ENCODE assay signal across 17 cellular contexts in the genomic region with DNA sequence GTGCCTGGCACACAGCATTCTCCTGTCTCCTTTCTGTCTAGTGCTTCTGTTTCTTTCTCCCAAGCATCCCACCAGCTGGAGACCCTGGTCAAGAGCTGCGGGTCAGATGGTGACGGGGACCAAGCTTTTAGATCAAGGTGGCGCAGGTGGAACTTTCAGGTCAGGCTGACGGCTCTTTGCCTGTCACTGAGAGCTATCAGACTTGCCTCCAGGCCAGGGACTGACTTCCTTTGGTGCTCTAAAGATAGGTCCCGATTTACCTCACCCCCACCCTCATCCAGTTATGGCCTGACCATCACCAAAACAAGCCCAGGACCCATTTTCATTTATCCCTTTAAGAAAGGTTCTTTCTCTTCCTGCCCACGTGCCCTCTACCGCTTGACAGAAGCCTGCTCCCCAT. TPM values are rescaled to one million over a fixed set of nuclear protein-coding genes. Genes with fewer than 3 reads are reported as not detected.
DNase-seq lines count a peak whose midpoint lies in the region; ATAC-seq and TF ChIP-seq lines count a peak whose summit lies in the region.
"Had no signal": no experiment of that assay in that cellular context is flagged by ENCODE, and none has a peak within 500 bp of the region (broad histone marks: within the 10 kb centered on the region; RNA-seq: fewer than 3 reads in every experiment).

No MANE protein-coding gene starts in this region.

- no peaks in the 10 kb centered on the region for H3K9me3 Mint-ChIP-seq in activated B cell treated with CpG ODN at 0.5 μM for 24 hours
- peaks cover 0 to 3% of the 10 kb centered on the region in 2 donors for H3K9me3 Mint-ChIP-seq in stimulated activated naive B cell treated with anti-CD40 and anti-IgM and Interleukin-4, amounts not matched to agents 10 μg/mL and 1 μg/mL and 100 μg/mL, for 72 hours
- H3K9me3 Mint-ChIP-seq: activated CD4-positive, alpha-beta T cell treated with anti-CD3 and anti-CD28 coated beads, Interleukin-2, amount 10 ng/mL, durations not matched to agents 7 days and 5 days had no signal

- no peak overlapping the region for H3K4me3 ChIP-seq in IMR-90 (ENCODE audit: insufficient read depth, low read depth, low read length)
- H3K4me3 ChIP-seq in lower lobe of right lung: no peak overlapping the region
- H3K4me3 ChIP-seq: adrenal gland had no signal

- H3K4me3 Mint-ChIP-seq in activated B cell treated with CpG ODN at 0.5 μM for 24 hours: no peak overlapping the region
- H3K4me3 Mint-ChIP-seq in stimulated activated naive B cell treated with anti-CD40 and anti-IgM and Interleukin-4, amounts not matched to agents 10 μg/mL and 1 μg/mL and 100 μg/mL, for 72 hours: no peak overlapping the region
- H3K4me3 Mint-ChIP-seq: activated CD4-positive, alpha-beta T cell treated with anti-CD3 and anti-CD28 coated beads, Interleukin-2, amount 10 ng/mL, durations not matched to agents 7 days and 5 days had no signal

- H4K91ac ChIP-seq in IMR-90 (ENCODE audit: insufficient read depth, low read depth, low read length): peak overlapping the region; percentile 37

- H2BK20ac ChIP-seq in IMR-90 (ENCODE audit: low read depth, low read length): peak overlapping the region; percentile 59

- dilution Hi-C loops in IMR-90 (cut with HindIII; ENCODE audit: low sequenced_read_pairs, unreplicated experiment): no loop called here

- in situ Hi-C loops in IMR-90 (cut with MboI; ENCODE audit: low sequenced_read_pairs): no loop called here

- peak overlapping the region; percentile 78; the same call in 2 of the 3 replicates for H2BK15ac ChIP-seq in IMR-90 (ENCODE audit: low read depth, low read length)

- intact Hi-C loops in IMR-90 (cut with micrococcal nuclease) (no loop called here), activated B cell treated with CpG ODN at 0.5 μM for 24 hours (cut with micrococcal nuclease) (no loop called here), lower lobe of right lung (cut with DNase I) (no loop called here)

- H3K27ac Mint-ChIP-seq in activated B cell treated with CpG ODN at 0.5 μM for 24 hours: peak overlapping the region; percentile 41
- H3K27ac Mint-ChIP-seq in stimulated activated naive B cell treated with anti-CD40 and anti-IgM and Interleukin-4, amounts not matched to agents 10 μg/mL and 1 μg/mL and 100 μg/mL, for 72 hours: peak overlapping the region; percentile 65
- H3K27ac Mint-ChIP-seq: activated CD4-positive, alpha-beta T cell treated with anti-CD3 and anti-CD28 coated beads, Interleukin-2, amount 10 ng/mL, durations not matched to agents 7 days and 5 days had no signal

- H3K18ac ChIP-seq in IMR-90 (ENCODE audit: low read depth, low read length): peak overlapping the region; percentile 11; the same call in 1 of the 2 replicates

- peaks cover 36% of the 10 kb centered on the region for H3K4me1 ChIP-seq in IMR-90 (ENCODE audit: control insufficient read depth, insufficient read depth, low read length)
- peaks cover 65% of the 10 kb centered on the region for H3K4me1 ChIP-seq in lower lobe of right lung

- no peak overlapping the region for H3K4me2 ChIP-seq in IMR-90 (ENCODE audit: low read depth, low read length)

- CTCF ChIA-PET in IMR-90 (lab: Yijun Ruan, JAX): interaction anchor here (0.5 to 1.3 kb wide), 2 partner anchors 231 to 1319 kb away, joined by 3 read pairs; no protein-coding TSS in a partner anchor
- CTCF ChIA-PET in activated B cell treated with CpG ODN at 0.5 μM for 24 hours (lab: Charles Lee): no interaction called here

- no peak for TF ChIP-seq CTCF in IMR-90 (conservative IDR thresholded peaks at IDR 0.05; ENCODE audit: low read depth, low read length)
- TF ChIP-seq CTCF in activated B cell treated with CpG ODN at 0.5 μM for 24 hours (IDR thresholded peaks at IDR 0.05): no peak
- TF ChIP-seq CTCF in lower lobe of right lung (IDR thresholded peaks at IDR 0.05): no peak

- BruUV-seq in IMR-90 (replicated peaks; lab: Mats Ljungman, UMichigan): no TSS peak

- H3K27me3 Mint-ChIP-seq in activated B cell treated with CpG ODN at 0.5 μM for 24 hours: no peaks in the 10 kb centered on the region
- peaks cover 4 to 18% of the 10 kb centered on the region in 2 donors for H3K27me3 Mint-ChIP-seq in stimulated activated naive B cell treated with anti-CD40 and anti-IgM and Interleukin-4, amounts not matched to agents 10 μg/mL and 1 μg/mL and 100 μg/mL, for 72 hours

- no peaks in the 10 kb centered on the region for H3K36me3 Mint-ChIP-seq in activated B cell treated with CpG ODN at 0.5 μM for 24 hours (ENCODE audit: low read depth)
- no peaks in the 10 kb centered on the region for H3K36me3 Mint-ChIP-seq in stimulated activated naive B cell treated with anti-CD40 and anti-IgM and Interleukin-4, amounts not matched to agents 10 μg/mL and 1 μg/mL and 100 μg/mL, for 72 hours

- H4K8ac ChIP-seq in IMR-90 (ENCODE audit: low read depth in 2 of 2, low read length in 2 of 2): peak overlapping the region in 1 of 2 experiments; percentile 70; a peak in 2 of 4 replicates

- DNase-seq in IMR-90 (no peak), activated B cell treated with CpG ODN at 0.5 μM for 24 hours (no peak), lower lobe of right lung (no peak), amygdala (lab: John Stamatoyannopoulos, UW) (no peak), COR-L47 (lab: John Stamatoyannopoulos, UW) (no peak)
- no peak for DNase-seq in stimulated activated naive B cell treated with anti-CD40 and anti-IgM and Interleukin-4, amounts not matched to agents 10 μg/mL and 1 μg/mL and 100 μg/mL, for 72 hours
- DNase-seq: activated CD4-positive, alpha-beta T cell treated with anti-CD3 and anti-CD28 coated beads, Interleukin-2, amount 10 ng/mL, durations not matched to agents 7 days and 5 days; activated T-cell treated with anti-CD3 and anti-CD28 coated beads, Interleukin-2, amount 50 U/mL, for 48 hours; adrenal gland; BE2C; DMS153; midbrain; NCI-H345; small intestine; stimulated activated naive CD8-positive, alpha-beta T cell treated with anti-CD3 and anti-CD28 coated beads, Interleukin-15, Interleukin-2, amounts not matched to agents 100 U/mL and 50 U/mL, for 24 hours had no signal

- H2AK5ac ChIP-seq in IMR-90 (ENCODE audit: low read depth, low read length): peak overlapping the region; percentile 96

- TF ChIP-seq RAD21 in IMR-90 (IDR thresholded peaks at IDR 0.05; ENCODE audit: low read length): no peak

- H3K23ac ChIP-seq in IMR-90 (ENCODE audit: low read depth, low read length): peak overlapping the region; percentile 17; the same call in 1 of the 2 replicates

- WGBS in IMR-90 (ENCODE audit: extremely low coverage in 2 of 2, insufficient read length in 1 of 2), 2 experiments: 100% methylated on average over 3 of the region's 7 CpGs; no CpG with 5 or more reads in 1 of the 2 experiments

- POLR2A ChIA-PET in IMR-90 (lab: Charles Lee; ENCODE audit: unreplicated experiment): interaction anchor here (0.5 kb wide), 1 partner anchor 350 kb away, joined by 3 read pairs; no protein-coding TSS in a partner anchor
- POLR2A ChIA-PET in activated B cell treated with CpG ODN at 0.5 μM for 24 hours (lab: Charles Lee): interaction anchor here (0.6 to 0.7 kb wide), 2 partner anchors 26 to 292 kb away, joined by 3 to 7 read pairs; no protein-coding TSS in a partner anchor

- H3K56ac ChIP-seq in IMR-90 (ENCODE audit: extremely low read depth, insufficient read depth, low read length): no peak overlapping the region

- peak overlapping the region; percentile 29 for H3K14ac ChIP-seq in IMR-90 (replicated peaks; ENCODE audit: low read depth, low read length)

- H4K20me1 ChIP-seq in IMR-90 (ENCODE audit: insufficient read depth, low read length): peaks cover 14% of the 10 kb centered on the region

- H3K9me3 ChIP-seq in IMR-90 (ENCODE audit: control insufficient read depth, insufficient read depth, low read length) (no peaks in the 10 kb centered on the region), lower lobe of right lung (no peaks in the 10 kb centered on the region)
- H3K9me3 ChIP-seq: adrenal gland, BE2C had no signal

- H3K27ac ChIP-seq in IMR-90 (ENCODE audit: insufficient read depth, low read length) (0 out of 2 replicates have a peak overlapping the region, but pooled peaks have one; percentile 2), lower lobe of right lung (peak overlapping the region; percentile 11)
- H3K27ac ChIP-seq: parathyroid adenoma had no signal

- no peak for TF ChIP-seq POLR2A in IMR-90 (IDR thresholded peaks at IDR 0.05; ENCODE audit: low read depth, low read length)

- no peak overlapping the region for H3K9ac ChIP-seq in IMR-90 (ENCODE audit: low read depth, low read length)
- H3K9ac ChIP-seq: parathyroid adenoma had no signal

- H3K9me1 ChIP-seq in IMR-90 (ENCODE audit: insufficient read depth, low read length): peaks cover 15% of the 10 kb centered on the region; the same call in 1 of the 2 replicates

- H3K36me3 ChIP-seq in IMR-90 (ENCODE audit: control insufficient read depth, insufficient read depth, low read length) (peaks cover 13% of the 10 kb centered on the region; the same call in 1 of the 2 replicates), lower lobe of right lung (no peaks in the 10 kb centered on the region)

- H3K4ac ChIP-seq in IMR-90 (ENCODE audit: low read depth, low read length): peak overlapping the region; percentile 73

- H2BK5ac ChIP-seq in IMR-90 (ENCODE audit: low read depth, low read length, poor library complexity, severe bottlenecking): peak overlapping the region; percentile 2

- peaks cover 50% of the 10 kb centered on the region for H3K4me1 Mint-ChIP-seq in activated B cell treated with CpG ODN at 0.5 μM for 24 hours
- H3K4me1 Mint-ChIP-seq in stimulated activated naive B cell treated with anti-CD40 and anti-IgM and Interleukin-4, amounts not matched to agents 10 μg/mL and 1 μg/mL and 100 μg/mL, for 72 hours: peaks cover 46 to 72% of the 10 kb centered on the region in 2 donors

- H2BK120ac ChIP-seq in IMR-90 (ENCODE audit: low read depth, low read length): peak overlapping the region; percentile 79

- no peak overlapping the region for H2AFZ ChIP-seq in IMR-90 (replicated peaks; ENCODE audit: low read length, poor library complexity)
- H2AFZ ChIP-seq: parathyroid adenoma had no signal

- no peaks in the 10 kb centered on the region for H3K27me3 ChIP-seq in IMR-90 (ENCODE audit: control insufficient read depth, insufficient read depth, low read length)
- no peaks in the 10 kb centered on the region for H3K27me3 ChIP-seq in lower lobe of right lung (ENCODE audit: low read depth)
- H3K27me3 ChIP-seq: adrenal gland, BE2C had no signal

- ATAC-seq in IMR-90 (ENCODE audit: low read depth) (no peak), activated B cell treated with CpG ODN at 0.5 μM for 24 hours (ENCODE audit: low read depth) (no peak), lower lobe of right lung (no peak), GM19455 (IDR thresholded peaks at IDR 0.05; ENCODE audit: unreplicated experiment) (no peak)
- ATAC-seq in stimulated activated naive B cell treated with anti-CD40 and anti-IgM and Interleukin-4, amounts not matched to agents 10 μg/mL and 1 μg/mL and 100 μg/mL, for 72 hours (replicated peaks): no peak
- ATAC-seq: stimulated activated naive CD8-positive, alpha-beta T cell treated with anti-CD3 and anti-CD28 coated beads, Interleukin-15, Interleukin-2, amounts not matched to agents 100 U/mL and 50 U/mL, for 24 hours had no signal

- H2AK9ac ChIP-seq in IMR-90 (replicated peaks; ENCODE audit: low read depth, low read length, poor library complexity): peak overlapping the region; percentile 73

- peaks cover 3 to 39% of the 10 kb centered on the region in 2 experiments; a peak in 3 of 4 replicates for H3K79me1 ChIP-seq in IMR-90 (ENCODE audit: low read depth in 1 of 2, low read length in 2 of 2)

- H4K5ac ChIP-seq in IMR-90 (ENCODE audit: low read depth, low read length): peak overlapping the region; percentile 11; the same call in 1 of the 2 replicates

RNA-seq across cellular contexts. Expression of a gene that starts 1.2 kb away (rescaled TPM):
- total RNA-seq in IMR-90 (2012; rRNA removed) (26.5 and 27.8 TPM in 2 replicates), activated B cell treated with CpG ODN at 0.5 μM for 24 hours (0.29 and 0.69 TPM in 2 replicates), lower lobe of right lung (56.3 TPM)
- 95.6 and 123 TPM in 2 replicates for polyA plus RNA-seq in IMR-90 (2012; rRNA removed)
- polyA plus RNA-seq in IMR-90 (2012; cell fraction: cytosol; rRNA removed): 92.2 and 162 TPM in 2 replicates
- 96.9 and 278 TPM in 2 replicates for polyA plus RNA-seq in IMR-90 (2012; cell fraction: nucleus; rRNA removed; ENCODE audit: low replicate concordance)

RNA-seq across cellular contexts. Expression of a gene that starts 5.8 kb away (rescaled TPM):
- total RNA-seq in IMR-90 (2012; rRNA removed) (196 and 386 TPM in 2 replicates), activated B cell treated with CpG ODN at 0.5 μM for 24 hours (243 and 265 TPM in 2 replicates), lower lobe of right lung (243 TPM)
- 806 and 1,337 TPM in 2 replicates for polyA plus RNA-seq in IMR-90 (2012; rRNA removed)
- 677 and 1,004 TPM in 2 replicates for polyA plus RNA-seq in IMR-90 (2012; cell fraction: cytosol; rRNA removed)
- polyA plus RNA-seq in IMR-90 (2012; cell fraction: nucleus; rRNA removed; ENCODE audit: low replicate concordance): 119 and 187 TPM in 2 replicates

RNA-seq across cellular contexts. Expression of a gene that starts 9.3 kb away (rescaled TPM):
- total RNA-seq in IMR-90 (2012; rRNA removed) (0.56 and 0.72 TPM in 2 replicates), activated B cell treated with CpG ODN at 0.5 μM for 24 hours (2.2 and 2.6 TPM in 2 replicates), lower lobe of right lung (5.1 TPM)
- 0.80 and 0.82 TPM in 2 replicates for polyA plus RNA-seq in IMR-90 (2012; rRNA removed)
- 0.58 and 0.95 TPM in 2 replicates for polyA plus RNA-seq in IMR-90 (2012; cell fraction: cytosol; rRNA removed)
- 0.68 and 1.2 TPM in 2 replicates for polyA plus RNA-seq in IMR-90 (2012; cell fraction: nucleus; rRNA removed; ENCODE audit: low replicate concordance)

RNA-seq across cellular contexts. Expression of a gene that starts 25.8 kb away (rescaled TPM):
- 22.8 and 26.2 TPM in 2 replicates for total RNA-seq in IMR-90 (2012; rRNA removed)
- polyA plus RNA-seq in IMR-90 (2012; rRNA removed): 19.0 and 21.1 TPM in 2 replicates
- polyA plus RNA-seq in IMR-90 (2012; cell fraction: cytosol; rRNA removed): 18.5 and 25.0 TPM in 2 replicates
- polyA plus RNA-seq in IMR-90 (2012; cell fraction: nucleus; rRNA removed; ENCODE audit: low replicate concordance): 12.2 and 14.9 TPM in 2 replicates
- 14.9 and 15.2 TPM in 2 replicates for total RNA-seq in activated B cell treated with CpG ODN at 0.5 μM for 24 hours
- 18.9 TPM for total RNA-seq in lower lobe of right lung

RNA-seq across cellular contexts. Expression of a gene that starts 41.7 kb away (rescaled TPM):
- 0.28 and 0.54 TPM in 2 replicates for total RNA-seq in IMR-90 (2012; rRNA removed)
- polyA plus RNA-seq in IMR-90 (2012; rRNA removed): 1.3 TPM in 2 replicates
- 1.3 and 1.7 TPM in 2 replicates for polyA plus RNA-seq in IMR-90 (2012; cell fraction: cytosol; rRNA removed)
- 2.0 and 2.1 TPM in 2 replicates for polyA plus RNA-seq in IMR-90 (2012; cell fraction: nucleus; rRNA removed; ENCODE audit: low replicate concordance)
- total RNA-seq in activated B cell treated with CpG ODN at 0.5 μM for 24 hours: 0.17 and 0.31 TPM in 2 replicates
- total RNA-seq in lower lobe of right lung: 0.74 TPM

Comparison
In these comparisons a context has a peak if more than half of its experiments do, and no peak if none do; other contexts are left out.
1. RNA of a gene that starts 1.2 kb away (total RNA-seq): 56.3 TPM in lower lobe of right lung (single experiment) and 26.5 to 27.8 TPM in IMR-90; 0.29 to 0.69 TPM in activated B cell treated with CpG ODN at 0.5 μM for 24 hours; every median in the first group is over 10 times any median in the second.